In genomic region chr5:180618830-180619562, GRCh38 we compare ENCODE assay signal across 10 cellular contexts. TPM values are rescaled to one million over a fixed set of nuclear protein-coding genes. Genes with fewer than 3 reads are reported as not detected.
A peak's percentile ranks its signal among the peaks of the same experiment; 100 is the strongest.
DNase-seq lines count a peak whose midpoint lies in the region; ATAC-seq, FAIRE-seq and TF ChIP-seq lines count a peak whose summit lies in the region.
"Had no signal": no experiment of that assay in that cellular context is flagged by ENCODE, and none has a peak within 500 bp of the region (broad histone marks: within the 10 kb centered on the region; RNA-seq: fewer than 3 reads in every experiment).

No MANE protein-coding gene starts in this region.

- ATAC-seq in PC-3, result peak; percentile 40; the same call in 1 of the 2 replicates
- ATAC-seq in naive thymus-derived CD4-positive, alpha-beta T cell, result peak; percentile 55

- intact Hi-C loops in PC-3 (cut with micrococcal nuclease), result no loop called here
- intact Hi-C loops in breast epithelium (cut with DNase I; ENCODE audit: low total_unique reads), result no loop called here
- intact Hi-C loops in naive thymus-derived CD4-positive, alpha-beta T cell (cut with micrococcal nuclease), result loop anchor here (1.0 to 2.0 kb wide), 3 partner anchors 52 to 100 kb away; no protein-coding TSS in a partner anchor
- intact Hi-C loops in Caco-2 (cut with micrococcal nuclease; ENCODE audit: unreplicated experiment), result no loop called here
- intact Hi-C loops in cardiac septum (cut with DNase I), result no loop called here

- no peak overlapping the region for H3K4me3 ChIP-seq in PC-3 (ENCODE audit: low read length)
- H3K4me3 ChIP-seq in breast epithelium, result peak overlapping the region; percentile 17 to 59 (median 37)
- no peak overlapping the region for H3K4me3 ChIP-seq in naive thymus-derived CD4-positive, alpha-beta T cell (ENCODE audit: low read length)
- H3K4me3 ChIP-seq in Caco-2 (ENCODE audit: low read depth, low read length), result no peak overlapping the region

- no peaks in the 10 kb centered on the region for H3K9me2 ChIP-seq in PC-3 (replicated peaks; ENCODE audit: low read length)

- no peaks in the 10 kb centered on the region for H3K27me3 Mint-ChIP-seq in naive thymus-derived CD4-positive, alpha-beta T cell
- H3K27me3 Mint-ChIP-seq in Caco-2 (ENCODE audit: insufficient read depth, unreplicated experiment), result peaks cover 11% of the 10 kb centered on the region

- H3K27me3 ChIP-seq in PC-3 (ENCODE audit: low read length), result peaks cover 32% of the 10 kb centered on the region
- peaks cover 0 to 14% of the 10 kb centered on the region in 2 donors for H3K27me3 ChIP-seq in breast epithelium
- no peaks in the 10 kb centered on the region for H3K27me3 ChIP-seq in naive thymus-derived CD4-positive, alpha-beta T cell (ENCODE audit: control insufficient read depth in 2 of 2, insufficient read depth in 2 of 2, low read length in 2 of 2)
- no peaks in the 10 kb centered on the region for H3K27me3 ChIP-seq in Caco-2 (replicated peaks; ENCODE audit: control insufficient read depth, insufficient read depth, low read length)

- no peak for FAIRE-seq in HTR-8/SVneo (lab: Jason Lieb, UNC)
- FAIRE-seq: islet of Langerhans had no signal

- H4K20me1 ChIP-seq in PC-3 (ENCODE audit: low read length), result no peaks in the 10 kb centered on the region

- no peaks in the 10 kb centered on the region for H3F3A ChIP-seq in PC-3 (ENCODE audit: low read length, unreplicated experiment)

- no peak overlapping the region for H2AFZ ChIP-seq in PC-3 (ENCODE audit: low read length)

- no peaks in the 10 kb centered on the region for H3K36me3 ChIP-seq in PC-3 (ENCODE audit: low read depth, low read length)
- no peaks in the 10 kb centered on the region for H3K36me3 ChIP-seq in breast epithelium
- H3K36me3 ChIP-seq in naive thymus-derived CD4-positive, alpha-beta T cell (ENCODE audit: control insufficient read depth in 2 of 3, insufficient read depth in 3 of 3, low read length in 3 of 3), result no peaks in the 10 kb centered on the region
- H3K36me3 ChIP-seq in Caco-2 (ENCODE audit: control insufficient read depth, insufficient read depth, low read length), result no peaks in the 10 kb centered on the region

- no peak overlapping the region for H3K27ac ChIP-seq in PC-3 (ENCODE audit: low read length)
- no peak overlapping the region for H3K27ac ChIP-seq in breast epithelium
- no peak overlapping the region for H3K27ac ChIP-seq in naive thymus-derived CD4-positive, alpha-beta T cell (ENCODE audit: low read depth, low read length)

- H3K79me2 ChIP-seq in PC-3 (ENCODE audit: low read length), result no peaks in the 10 kb centered on the region

- POLR2A ChIA-PET in GM10248 (lab: Yijun Ruan, JAX) (no interaction called here), PC-3 (lab: Charles Lee; ENCODE audit: unreplicated experiment) (no interaction called here), Caco-2 (lab: Charles Lee) (no interaction called here)
- POLR2A ChIA-PET in naive thymus-derived CD4-positive, alpha-beta T cell (lab: Charles Lee), result no interaction called here

- no peak overlapping the region for H3K4me2 ChIP-seq in PC-3 (ENCODE audit: low read length)

- H3K4me1 ChIP-seq in PC-3 (ENCODE audit: insufficient read depth, low read length) (no peaks in the 10 kb centered on the region), breast epithelium (no peaks in the 10 kb centered on the region), Caco-2 (no peaks in the 10 kb centered on the region)
- no peaks in the 10 kb centered on the region for H3K4me1 ChIP-seq in naive thymus-derived CD4-positive, alpha-beta T cell (ENCODE audit: control insufficient read depth in 2 of 2, insufficient read depth in 2 of 2, low read length in 2 of 2)

- no peak for TF ChIP-seq CTCF in GM10248 (IDR thresholded peaks at IDR 0.05; ENCODE audit: control extremely low read depth, extremely low read depth, low read depth, missing control alignments)
- TF ChIP-seq CTCF in PC-3 (conservative IDR thresholded peaks at IDR 0.05; ENCODE audit: low read depth, low read length), result peak; percentile 52; the same call in 1 of the 2 replicates
- no peak for TF ChIP-seq CTCF in breast epithelium (IDR thresholded peaks at IDR 0.05)
- TF ChIP-seq CTCF in Caco-2 (IDR thresholded peaks at IDR 0.05; ENCODE audit: insufficient read depth in 1 of 2, low read depth in 1 of 2, low read length in 1 of 2, severe bottlenecking in 1 of 2, unreplicated experiment in 1 of 2), result no peak

- DNase-seq in GM10248 (ENCODE audit: extremely low spot score), result peak; percentile 61
- DNase-seq in PC-3, result no peak
- no peak for DNase-seq in breast epithelium (ENCODE audit: low spot score in 2 of 2)
- peak in 7 of 9 donors; percentile 20 to 54 (median 42) for DNase-seq in naive thymus-derived CD4-positive, alpha-beta T cell
- no peak for DNase-seq in Caco-2
- DNase-seq in HTR-8/SVneo (ENCODE audit: insufficient read length, low spot score), result no peak
- no peak for DNase-seq in cardiac septum (ENCODE audit: low spot score)
- DNase-seq in SHP77 treated with DMSO at 0.1 percent for 48 hours (lab: John Stamatoyannopoulos, UW), result no peak

- H3K4me1 Mint-ChIP-seq in naive thymus-derived CD4-positive, alpha-beta T cell, result peaks cover 0 to 11% (median 6%) of the 10 kb centered on the region in 7 donors
- H3K4me1 Mint-ChIP-seq in Caco-2 (ENCODE audit: low read depth, unreplicated experiment), result no peaks in the 10 kb centered on the region

- H3K9me3 ChIP-seq in PC-3 (ENCODE audit: low read length), result no peaks in the 10 kb centered on the region
- H3K9me3 ChIP-seq in breast epithelium, result no peaks in the 10 kb centered on the region
- no peaks in the 10 kb centered on the region for H3K9me3 ChIP-seq in naive thymus-derived CD4-positive, alpha-beta T cell (ENCODE audit: control insufficient read depth in 2 of 3, low read length in 3 of 3)
- H3K9me3 ChIP-seq in Caco-2, result no peaks in the 10 kb centered on the region

- TF ChIP-seq POLR2A in breast epithelium (IDR thresholded peaks at IDR 0.05), result no peak

- peak overlapping the region in 6 of 10 donors; percentile 29 to 71 (median 50) for H3K4me3 Mint-ChIP-seq in naive thymus-derived CD4-positive, alpha-beta T cell
- H3K4me3 Mint-ChIP-seq in Caco-2 (ENCODE audit: unreplicated experiment), result no peak overlapping the region

- H3K9ac ChIP-seq in PC-3 (ENCODE audit: low read length), result no peak overlapping the region

- no TSS peak for BruUV-seq in PC-3 (replicated peaks; lab: Mats Ljungman, UMichigan)
- BruUV-seq in Caco-2 (replicated peaks; lab: Mats Ljungman, UMichigan), result no TSS peak

- H3K9me3 Mint-ChIP-seq in naive thymus-derived CD4-positive, alpha-beta T cell, result no peaks in the 10 kb centered on the region
- no peaks in the 10 kb centered on the region for H3K9me3 Mint-ChIP-seq in Caco-2 (ENCODE audit: unreplicated experiment)

- H3K27ac Mint-ChIP-seq in naive thymus-derived CD4-positive, alpha-beta T cell, result no peak overlapping the region
- no peak overlapping the region for H3K27ac Mint-ChIP-seq in Caco-2 (ENCODE audit: unreplicated experiment)

- CTCF ChIA-PET in GM10248 (lab: Yijun Ruan, JAX), result no interaction called here
- CTCF ChIA-PET in PC-3 (lab: Charles Lee), result no interaction called here
- CTCF ChIA-PET in naive thymus-derived CD4-positive, alpha-beta T cell (lab: Charles Lee), result interaction anchor here (0.5 to 1.7 kb wide), 5 partner anchors 9 to 1542 kb away, joined by 3 to 8 read pairs (median 5); no protein-coding TSS in a partner anchor
- CTCF ChIA-PET in Caco-2 (lab: Charles Lee), result interaction anchor here (1.1 kb wide), 1 partner anchor 13 kb away, joined by 3 read pairs; no protein-coding TSS in a partner anchor

- H3K36me3 Mint-ChIP-seq in naive thymus-derived CD4-positive, alpha-beta T cell, result no peaks in the 10 kb centered on the region
- H3K36me3 Mint-ChIP-seq in Caco-2 (ENCODE audit: insufficient read depth, unreplicated experiment), result no peaks in the 10 kb centered on the region

RNA-seq across cellular contexts. Expression of gene SCGB3A1, which starts 27.7 kb away (rescaled TPM):
- not detected in 2 replicates for total RNA-seq in PC-3 (2014; rRNA removed)
- total RNA-seq in breast epithelium, result 10 to 100 TPM in 1 of 3 donors, 1 to 10 TPM in 1, not detected in 1; 8.8 to 66.5 TPM
- total RNA-seq in naive thymus-derived CD4-positive, alpha-beta T cell, result 10 to 100 TPM in 1 of 5 experiments, not detected in 4; 24.3 TPM
- polyA plus RNA-seq in naive thymus-derived CD4-positive, alpha-beta T cell, result not detected
- not detected in 2 replicates for total RNA-seq in Caco-2 (2022)
- total RNA-seq in cardiac septum, result not detected
- total RNA-seq: LHCN-M2 had no signal

RNA-seq across cellular contexts. Expression of gene FLT4, which starts 30.4 kb away (rescaled TPM):
- total RNA-seq in PC-3 (2014; rRNA removed) (not detected in 2 replicates), breast epithelium (10 to 100 TPM in 1 of 3 donors, 1 to 10 TPM in 2; 4.3 to 35.7 (median 7.9) TPM), Caco-2 (2022) (not detected in 2 replicates), cardiac septum (5.8 TPM)
- total RNA-seq in naive thymus-derived CD4-positive, alpha-beta T cell, result 1 to 10 TPM in 4 of 5 experiments, under 1 TPM in 1; 0.53 to 6.0 (median 3.3) TPM
- under 1 TPM; 0.64 to 0.68 TPM for polyA plus RNA-seq in naive thymus-derived CD4-positive, alpha-beta T cell

Comparison
In these comparisons a context has a peak if more than half of its experiments do, and no peak if none do; other contexts are left out.
1. DNase-seq: peak in GM10248 (single experiment) and naive thymus-derived CD4-positive, alpha-beta T cell (7 of 9); none in PC-3 (single experiment), breast epithelium (0 of 2), Caco-2 (0 of 2), HTR-8/SVneo (single experiment), cardiac septum (single experiment) and SHP77 treated with DMSO at 0.1 percent for 48 hours (single experiment).
2. H3K4me3 ChIP-seq: peak in breast epithelium (3 of 3); none in PC-3 (single experiment), naive thymus-derived CD4-positive, alpha-beta T cell (single experiment) and Caco-2 (single experiment).
3. CTCF ChIA-PET loops: an anchor here in naive thymus-derived CD4-positive, alpha-beta T cell (0.5 to 1.7 kb wide) and Caco-2 (1.1 kb wide); none called in GM10248 and PC-3.
4. intact Hi-C loops: an anchor here in naive thymus-derived CD4-positive, alpha-beta T cell (1.0 to 2.0 kb wide); none called in PC-3, breast epithelium, Caco-2 and cardiac septum.